Comparison of ENCODE assay signal across 1 cellular context in the genomic region with DNA sequence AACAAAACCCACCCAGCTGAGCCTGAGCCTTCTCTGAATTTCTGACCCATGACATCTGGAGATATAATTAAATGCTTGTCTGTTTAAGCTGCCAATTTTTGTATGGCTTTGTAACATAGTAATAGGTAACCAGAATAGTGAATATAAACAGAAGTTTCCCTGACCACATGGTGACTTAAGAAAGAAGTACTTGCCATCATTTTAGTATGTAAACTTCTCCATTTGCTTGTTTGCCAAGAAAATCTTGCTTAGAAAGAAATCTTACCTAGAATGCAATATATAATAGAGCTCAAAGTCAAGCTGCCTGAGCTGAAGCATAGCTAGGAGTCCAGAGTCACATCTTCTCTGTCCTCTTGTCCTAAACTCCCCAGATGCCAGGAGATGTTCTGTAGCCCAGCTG.
TF ChIP-seq lines count a peak whose summit lies in the region.

No MANE protein-coding gene starts in this region.

TF ChIP-seq in SK-N-SH treated with all-trans-retinoic acid at 6 μM for 48 hours, 23 proteins besides CTCF, POLR2A, EP300 and RAD21 (continued from another document):
- TF ChIP-seq, protein P1, sequence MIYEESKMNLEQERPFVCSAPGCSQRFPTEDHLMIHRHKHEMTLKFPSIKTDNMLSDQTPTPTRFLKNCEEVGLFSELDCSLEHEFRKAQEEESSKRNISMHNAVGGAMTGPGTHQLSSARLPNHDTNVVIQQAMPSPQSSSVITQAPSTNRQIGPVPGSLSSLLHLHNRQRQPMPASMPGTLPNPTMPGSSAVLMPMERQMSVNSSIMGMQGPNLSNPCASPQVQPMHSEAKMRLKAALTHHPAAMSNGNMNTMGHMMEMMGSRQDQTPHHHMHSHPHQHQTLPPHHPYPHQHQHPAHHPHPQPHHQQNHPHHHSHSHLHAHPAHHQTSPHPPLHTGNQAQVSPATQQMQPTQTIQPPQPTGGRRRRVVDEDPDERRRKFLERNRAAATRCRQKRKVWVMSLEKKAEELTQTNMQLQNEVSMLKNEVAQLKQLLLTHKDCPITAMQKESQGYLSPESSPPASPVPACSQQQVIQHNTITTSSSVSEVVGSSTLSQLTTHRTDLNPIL (CRISPR knock-in tag; IDR thresholded peaks at IDR 0.05; ENCODE audit: low read depth) = no peak
- TF ChIP-seq, protein P2, sequence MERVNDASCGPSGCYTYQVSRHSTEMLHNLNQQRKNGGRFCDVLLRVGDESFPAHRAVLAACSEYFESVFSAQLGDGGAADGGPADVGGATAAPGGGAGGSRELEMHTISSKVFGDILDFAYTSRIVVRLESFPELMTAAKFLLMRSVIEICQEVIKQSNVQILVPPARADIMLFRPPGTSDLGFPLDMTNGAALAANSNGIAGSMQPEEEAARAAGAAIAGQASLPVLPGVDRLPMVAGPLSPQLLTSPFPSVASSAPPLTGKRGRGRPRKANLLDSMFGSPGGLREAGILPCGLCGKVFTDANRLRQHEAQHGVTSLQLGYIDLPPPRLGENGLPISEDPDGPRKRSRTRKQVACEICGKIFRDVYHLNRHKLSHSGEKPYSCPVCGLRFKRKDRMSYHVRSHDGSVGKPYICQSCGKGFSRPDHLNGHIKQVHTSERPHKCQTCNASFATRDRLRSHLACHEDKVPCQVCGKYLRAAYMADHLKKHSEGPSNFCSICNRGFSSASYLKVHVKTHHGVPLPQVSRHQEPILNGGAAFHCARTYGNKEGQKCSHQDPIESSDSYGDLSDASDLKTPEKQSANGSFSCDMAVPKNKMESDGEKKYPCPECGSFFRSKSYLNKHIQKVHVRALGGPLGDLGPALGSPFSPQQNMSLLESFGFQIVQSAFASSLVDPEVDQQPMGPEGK (CRISPR knock-in tag; IDR thresholded peaks at IDR 0.05; ENCODE audit: borderline replicate concordance) = no peak
- no peak for TF ChIP-seq TOX (CRISPR knock-in tag; IDR thresholded peaks at IDR 0.05; ENCODE audit: borderline replicate concordance)
- no peak for TF ChIP-seq ZNF70 (CRISPR knock-in tag; IDR thresholded peaks at IDR 0.05)
- TF ChIP-seq ARNTL (CRISPR knock-in tag; IDR thresholded peaks at IDR 0.05; ENCODE audit: borderline replicate concordance, low read depth) = no peak
- TF ChIP-seq ZC3H10 (CRISPR knock-in tag; IDR thresholded peaks at IDR 0.05) = no peak
- TF ChIP-seq OSR1 (CRISPR knock-in tag; IDR thresholded peaks at IDR 0.05) = no peak
- no peak for TF ChIP-seq ZFP3 (CRISPR knock-in tag; IDR thresholded peaks at IDR 0.05)
- no peak for TF ChIP-seq GLIS3 (CRISPR knock-in tag; IDR thresholded peaks at IDR 0.05)
- TF ChIP-seq, protein P3, sequence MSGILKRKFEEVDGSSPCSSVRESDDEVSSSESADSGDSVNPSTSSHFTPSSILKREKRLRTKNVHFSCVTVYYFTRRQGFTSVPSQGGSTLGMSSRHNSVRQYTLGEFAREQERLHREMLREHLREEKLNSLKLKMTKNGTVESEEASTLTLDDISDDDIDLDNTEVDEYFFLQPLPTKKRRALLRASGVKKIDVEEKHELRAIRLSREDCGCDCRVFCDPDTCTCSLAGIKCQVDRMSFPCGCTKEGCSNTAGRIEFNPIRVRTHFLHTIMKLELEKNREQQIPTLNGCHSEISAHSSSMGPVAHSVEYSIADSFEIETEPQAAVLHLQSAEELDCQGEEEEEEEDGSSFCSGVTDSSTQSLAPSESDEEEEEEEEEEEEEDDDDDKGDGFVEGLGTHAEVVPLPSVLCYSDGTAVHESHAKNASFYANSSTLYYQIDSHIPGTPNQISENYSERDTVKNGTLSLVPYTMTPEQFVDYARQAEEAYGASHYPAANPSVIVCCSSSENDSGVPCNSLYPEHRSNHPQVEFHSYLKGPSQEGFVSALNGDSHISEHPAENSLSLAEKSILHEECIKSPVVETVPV (CRISPR knock-in tag; IDR thresholded peaks at IDR 0.05) = no peak
- TF ChIP-seq ZNF8 (CRISPR knock-in tag; IDR thresholded peaks at IDR 0.05) = no peak
